11 cellular contexts compared by ENCODE assay signal in the genomic region with DNA sequence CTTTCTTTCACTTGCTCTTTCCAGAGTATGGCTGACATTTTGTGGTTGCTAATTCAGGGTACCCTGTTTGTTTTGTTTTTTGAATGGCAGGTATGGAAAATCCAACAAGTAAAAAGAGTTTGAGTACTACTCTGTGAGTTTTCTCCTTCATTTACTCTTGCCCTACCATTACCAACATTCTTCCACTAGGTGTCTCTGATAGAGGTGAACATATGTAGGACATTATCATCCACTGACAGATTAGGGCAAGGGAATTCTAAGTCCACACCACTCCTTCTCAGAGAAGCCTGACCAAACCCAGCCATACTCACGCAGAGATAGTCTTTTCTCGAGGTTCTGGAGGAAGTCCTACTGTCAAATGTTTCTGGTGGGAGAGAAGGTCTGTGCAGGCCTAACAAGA. TPM values are rescaled to one million over a fixed set of nuclear protein-coding genes. Genes with fewer than 3 reads are reported as not detected.
A peak's percentile ranks its signal among the peaks of the same experiment; 100 is the strongest.
DNase-seq lines count a peak whose midpoint lies in the region; ATAC-seq and TF ChIP-seq lines count a peak whose summit lies in the region.
"Had no signal": no experiment of that assay in that cellular context is flagged by ENCODE, and none has a peak within 500 bp of the region (broad histone marks: within the 10 kb centered on the region; RNA-seq: fewer than 3 reads in every experiment).

No MANE protein-coding gene starts in this region.

- ATAC-seq in GM21576 (IDR thresholded peaks at IDR 0.05; ENCODE audit: unreplicated experiment) (no peak), HG03432 (IDR thresholded peaks at IDR 0.05; ENCODE audit: unreplicated experiment) (no peak), HG02884 (IDR thresholded peaks at IDR 0.05; ENCODE audit: unreplicated experiment) (no peak)
- ATAC-seq: activated naive CD8-positive, alpha-beta T cell treated with anti-CD3 and anti-CD28 coated beads, Interleukin-2, amount 50 U/mL, for 24 hours had no signal

- H3K36me3 ChIP-seq in mammary epithelial cell (ENCODE audit: insufficient read depth, low read length), result peaks cover 2% of the 10 kb centered on the region
- no peaks in the 10 kb centered on the region for H3K36me3 ChIP-seq in mesendoderm (ENCODE audit: control insufficient read depth, insufficient read depth, low read length)

- intact Hi-C loops in mammary epithelial cell (cut with micrococcal nuclease), result loop anchor here (5.0 kb wide), 1 partner anchor 103 kb away; a partner anchor contains a TSS

- H2BK15ac ChIP-seq in mesendoderm (replicated peaks; ENCODE audit: low read depth), result no peak overlapping the region

- H3K9ac ChIP-seq in mammary epithelial cell (ENCODE audit: insufficient read depth, low read length) (no peak overlapping the region), mesendoderm (ENCODE audit: low read length) (no peak overlapping the region)

- no peak overlapping the region for H3K56ac ChIP-seq in mesendoderm (ENCODE audit: low read length)

- DNase-seq in GM13977 (ENCODE audit: low spot score) (no peak), NB4 (ENCODE audit: low read depth) (peak; percentile 1), mammary epithelial cell (peak; percentile 7), mesendoderm (peak; percentile 25)
- DNase-seq in activated CD8-positive, alpha-beta memory T cell treated with anti-CD3 and anti-CD28 coated beads, Interleukin-2, amount 50 U/mL, for 48 hours, result no peak
- DNase-seq: activated naive CD8-positive, alpha-beta T cell treated with anti-CD3 and anti-CD28 coated beads, Interleukin-2, amount 50 U/mL, for 24 hours; GDM1; NCI-H1436 treated with DMSO at 0.1 percent for 48 hours had no signal

- H2BK5ac ChIP-seq in mesendoderm (ENCODE audit: low read length), result no peak overlapping the region

- no TSS peak for BruUV-seq in mammary epithelial cell (replicated peaks; lab: Mats Ljungman, UMichigan)

- no peak overlapping the region for H3K4me2 ChIP-seq in mammary epithelial cell (ENCODE audit: insufficient read depth, low read depth, low read length)
- no peak overlapping the region for H3K4me2 ChIP-seq in mesendoderm (ENCODE audit: low read length)

- H3K9me3 ChIP-seq in mammary epithelial cell (replicated peaks; ENCODE audit: insufficient read depth, low read length), result no peaks in the 10 kb centered on the region

- H3K79me2 ChIP-seq in mammary epithelial cell (ENCODE audit: insufficient read depth, low read length) (no peaks in the 10 kb centered on the region), mesendoderm (ENCODE audit: control insufficient read depth, insufficient read depth, low read length) (no peaks in the 10 kb centered on the region)

- no peak overlapping the region for H3K23ac ChIP-seq in mesendoderm (ENCODE audit: low read length)

- TF ChIP-seq CTCF in GM13977 (IDR thresholded peaks at IDR 0.05; ENCODE audit: extremely low read depth, insufficient read depth, missing control alignments) (peak; percentile 10), NB4 (IDR thresholded peaks at IDR 0.05; ENCODE audit: low read depth, low read length) (no peak), mammary epithelial cell (conservative IDR thresholded peaks at IDR 0.05 in 1 of 2, IDR thresholded peaks at IDR 0.05 in 1 of 2; ENCODE audit: extremely low read depth in 1 of 2, insufficient read depth in 1 of 2, low read depth in 1 of 2, low read length in 2 of 2) (peak; percentile 39 to 59)

- no peak overlapping the region for H2BK120ac ChIP-seq in mesendoderm (ENCODE audit: low read depth, low read length)

- H3K27me3 ChIP-seq in mammary epithelial cell (ENCODE audit: insufficient read depth, low read length), result no peaks in the 10 kb centered on the region
- no peaks in the 10 kb centered on the region for H3K27me3 ChIP-seq in mesendoderm (ENCODE audit: insufficient read depth, low read length, poor library complexity)

- no peak overlapping the region for H4K5ac ChIP-seq in mesendoderm (ENCODE audit: low read length)

- no peak overlapping the region for H3K4ac ChIP-seq in mesendoderm (ENCODE audit: low read depth, low read length)

- dilution Hi-C loops in mammary epithelial cell (cut with HindIII; ENCODE audit: low sequenced_read_pairs), result no loop called here

- no peak overlapping the region for H4K8ac ChIP-seq in mesendoderm (ENCODE audit: low read depth, low read length)

- 46% methylated on average over 2 of the region's 2 CpGs for WGBS in mammary epithelial cell (ENCODE audit: low coverage, missing lambda C conversion rate)
- WGBS in mesendoderm (ENCODE audit: extremely low coverage, insufficient coverage, low lambda C conversion rate), result no CpG with 5 or more reads among the region's 2 CpGs

- no peaks in the 10 kb centered on the region for H4K20me1 ChIP-seq in mammary epithelial cell (ENCODE audit: insufficient read depth, low read length)

- no peak overlapping the region for H3K4me3 ChIP-seq in NB4 (ENCODE audit: low read depth, low read length)
- no peak overlapping the region for H3K4me3 ChIP-seq in mammary epithelial cell (replicated peaks in 1 of 3; ENCODE audit: insufficient read depth in 1 of 3, low read depth in 2 of 3, low read length in 3 of 3)
- no peak overlapping the region for H3K4me3 ChIP-seq in mesendoderm (ENCODE audit: low read length)

- H2AK5ac ChIP-seq in mesendoderm (ENCODE audit: low read length), result no peak overlapping the region

- CTCF ChIA-PET in mammary epithelial cell (lab: Charles Lee; ENCODE audit: low non-redundant PET), result no interaction called here

- in situ Hi-C loops in GM13977 (cut with MboI; ENCODE audit: low pct_unique_long_range_greater_than_20kb, low sequenced_read_pairs, unreplicated experiment) (no loop called here), mammary epithelial cell (cut with MboI; ENCODE audit: low sequenced_read_pairs in 2 of 2) (no loop called here)

- H3K4me1 ChIP-seq in mammary epithelial cell (ENCODE audit: insufficient read depth, low read length) (no peaks in the 10 kb centered on the region), mesendoderm (ENCODE audit: control insufficient read depth, low read depth, low read length) (no peaks in the 10 kb centered on the region)

- TF ChIP-seq POLR2A in NB4 (IDR thresholded peaks at IDR 0.05; ENCODE audit: extremely low read depth, insufficient read length), result no peak

- H3K27ac ChIP-seq in mammary epithelial cell (ENCODE audit: insufficient read depth, low read depth, low read length) (no peak overlapping the region), mesendoderm (ENCODE audit: low read depth, low read length) (no peak overlapping the region)

- H3K18ac ChIP-seq in mesendoderm (ENCODE audit: low read length), result no peak overlapping the region

- H2AFZ ChIP-seq in mammary epithelial cell (ENCODE audit: low read depth, low read length), result peak overlapping the region; percentile 54

- no peaks in the 10 kb centered on the region for H3K79me1 ChIP-seq in mesendoderm (ENCODE audit: low read length)

RNA-seq across cellular contexts. Expression of a gene that starts 36.7 kb away (rescaled TPM):
- 10 to 100 TPM; 22.7 to 25.4 TPM for total RNA-seq in mammary epithelial cell
- 19.3 TPM for polyA plus RNA-seq in mammary epithelial cell
- polyA minus RNA-seq in mammary epithelial cell, result 18.7 TPM
- 11.7 TPM for polyA plus RNA-seq in mesendoderm (2013, experiment 1 of 2)
- polyA plus RNA-seq in mesendoderm (2013, experiment 2 of 2), result 11.9 TPM

Comparison
In these comparisons a context has a peak if more than half of its experiments do, and no peak if none do; other contexts are left out.
1. DNase-seq: peak in NB4 (single experiment), mammary epithelial cell (single experiment) and mesendoderm (single experiment); none in GM13977 (single experiment) and activated CD8-positive, alpha-beta memory T cell treated with anti-CD3 and anti-CD28 coated beads, Interleukin-2, amount 50 U/mL, for 48 hours (single experiment).